In the genomic region with DNA sequence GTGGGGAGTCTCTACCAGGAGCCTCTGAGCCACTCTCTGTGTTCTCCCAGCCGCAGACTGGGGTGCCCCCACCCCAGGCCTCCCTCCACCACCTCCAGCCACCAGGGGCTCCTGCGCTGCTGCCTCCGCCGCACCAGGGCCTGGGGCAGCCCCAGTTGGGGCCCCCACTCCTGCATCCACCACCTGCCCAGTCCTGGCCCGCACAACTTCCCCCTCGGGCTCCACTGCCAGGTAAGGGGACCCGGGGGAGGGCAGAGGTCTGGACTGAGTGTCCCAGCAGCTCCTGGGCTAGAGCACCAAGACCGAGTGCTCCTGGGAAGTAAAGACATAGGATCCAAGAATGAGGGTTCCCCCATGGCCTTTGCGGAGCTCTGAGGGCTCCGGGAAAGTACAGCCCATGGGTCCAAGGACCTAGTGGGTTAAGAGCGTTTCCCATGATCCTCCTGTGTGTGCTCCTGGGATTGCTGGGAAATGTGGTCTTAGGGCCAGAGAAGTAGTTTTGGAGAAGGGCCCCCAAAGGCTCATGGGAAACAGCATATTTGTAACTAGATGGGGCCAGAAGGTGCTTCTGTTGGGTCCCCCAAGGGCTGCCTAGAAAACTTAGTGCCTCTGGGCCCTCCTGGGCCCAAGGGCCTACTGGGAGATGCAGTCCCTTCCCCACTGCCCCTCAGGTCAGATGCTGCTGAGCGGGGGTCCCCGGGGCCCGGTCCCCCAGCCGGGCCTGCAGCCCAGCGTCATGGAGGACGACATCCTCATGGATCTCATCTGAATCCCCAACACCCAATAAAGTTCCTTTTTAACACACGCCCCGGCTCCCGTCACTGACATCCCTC, we compare ENCODE assay signal across 19 cellular contexts. TPM values are rescaled to one million over a fixed set of nuclear protein-coding genes. Genes with fewer than 3 reads are reported as not detected.
DNase-seq lines count a peak whose midpoint lies in the region; ATAC-seq and TF ChIP-seq lines count a peak whose summit lies in the region.
"Had no signal": no experiment of that assay in that cellular context is flagged by ENCODE, and none has a peak within 500 bp of the region (broad histone marks: within the 10 kb centered on the region; RNA-seq: fewer than 3 reads in every experiment).

No MANE protein-coding gene starts in this region.

- H3K27me3 Mint-ChIP-seq in T-helper 17 cell: no peaks in the 10 kb centered on the region
- H3K27me3 Mint-ChIP-seq in activated T-helper 1 cell treated with anti-CD3 and anti-CD28 coated beads, Interleukin-12 subunit alpha, Interleukin-12 subunit beta, Interleukin-2, Interleukin-4 antibody, amounts not matched to agents 30 ng/mL and 10 ng/mL and 1 ng/mL, durations not matched to agents 14 hours and 24 hours and 36 hours (ENCODE audit: insufficient read depth): no peaks in the 10 kb centered on the region
- H3K27me3 Mint-ChIP-seq: CD4-positive, alpha-beta T cell had no signal

- H3K4me1 ChIP-seq in psoas muscle: peaks cover 38% of the 10 kb centered on the region
- H3K4me1 ChIP-seq: A549, HAP-1 had no signal

- peaks cover 14% of the 10 kb centered on the region for H3K36me3 Mint-ChIP-seq in T-helper 17 cell (ENCODE audit: low read depth)
- H3K36me3 Mint-ChIP-seq in activated T-helper 1 cell treated with anti-CD3 and anti-CD28 coated beads, Interleukin-12 subunit alpha, Interleukin-12 subunit beta, Interleukin-2, Interleukin-4 antibody, amounts not matched to agents 30 ng/mL and 10 ng/mL and 1 ng/mL, durations not matched to agents 14 hours and 24 hours and 36 hours (ENCODE audit: low read depth): peaks cover 38% of the 10 kb centered on the region

- no peaks in the 10 kb centered on the region for H3K9me3 Mint-ChIP-seq in activated T-helper 1 cell treated with anti-CD3 and anti-CD28 coated beads, Interleukin-12 subunit alpha, Interleukin-12 subunit beta, Interleukin-2, Interleukin-4 antibody, amounts not matched to agents 30 ng/mL and 10 ng/mL and 1 ng/mL, durations not matched to agents 14 hours and 24 hours and 36 hours
- H3K9me3 Mint-ChIP-seq: CD4-positive, alpha-beta T cell had no signal

- WGBS in psoas muscle, 3 donors: 88 to 95% (median 91%) methylated on average over 20 of the region's 20 CpGs

- H3K27ac Mint-ChIP-seq in T-helper 17 cell: peak overlapping the region; percentile 85
- H3K27ac Mint-ChIP-seq in activated T-helper 1 cell treated with anti-CD3 and anti-CD28 coated beads, Interleukin-12 subunit alpha, Interleukin-12 subunit beta, Interleukin-2, Interleukin-4 antibody, amounts not matched to agents 30 ng/mL and 10 ng/mL and 1 ng/mL, durations not matched to agents 14 hours and 24 hours and 36 hours: no peak overlapping the region
- H3K27ac Mint-ChIP-seq: CD4-positive, alpha-beta T cell had no signal

- intact Hi-C loops in psoas muscle (cut with DNase I): no loop called here
- intact Hi-C loops in activated T-helper 1 cell treated with anti-CD3 and anti-CD28 coated beads, Interleukin-12 subunit alpha, Interleukin-12 subunit beta, Interleukin-2, Interleukin-4 antibody, amounts not matched to agents 30 ng/mL and 10 ng/mL and 1 ng/mL, durations not matched to agents 14 hours and 24 hours and 36 hours (cut with micrococcal nuclease): no loop called here

- H3K4me1 Mint-ChIP-seq in T-helper 17 cell: peaks cover 10% of the 10 kb centered on the region
- H3K4me1 Mint-ChIP-seq in activated T-helper 1 cell treated with anti-CD3 and anti-CD28 coated beads, Interleukin-12 subunit alpha, Interleukin-12 subunit beta, Interleukin-2, Interleukin-4 antibody, amounts not matched to agents 30 ng/mL and 10 ng/mL and 1 ng/mL, durations not matched to agents 14 hours and 24 hours and 36 hours (ENCODE audit: low read depth): no peaks in the 10 kb centered on the region

- H3K27me3 ChIP-seq in H7 (ENCODE audit: control insufficient read depth, insufficient read depth, low read length) (no peaks in the 10 kb centered on the region), psoas muscle (ENCODE audit: insufficient read depth in 3 of 3, low read length in 2 of 3) (no peaks in the 10 kb centered on the region)

- H3K36me3 ChIP-seq in H7 (replicated peaks; ENCODE audit: control insufficient read depth, insufficient read depth, low read length) (peaks cover 25% of the 10 kb centered on the region), psoas muscle (ENCODE audit: insufficient read depth in 1 of 2, low read depth in 1 of 2) (peaks cover 3 to 86% of the 10 kb centered on the region in 2 donors)

- no peak for TF ChIP-seq CTCF in psoas muscle (IDR thresholded peaks at IDR 0.05)

- no peaks in the 10 kb centered on the region for H3K9me3 ChIP-seq in T-helper 17 cell (ENCODE audit: control insufficient read depth, low read length, poor library complexity, severe bottlenecking)
- no peaks in the 10 kb centered on the region for H3K9me3 ChIP-seq in psoas muscle
- H3K9me3 ChIP-seq: A549, HAP-1 had no signal

- H3K4me3 ChIP-seq in H7 (ENCODE audit: insufficient read depth, low read depth, low read length): no peak overlapping the region
- H3K4me3 ChIP-seq in psoas muscle: no peak overlapping the region
- H3K4me3 ChIP-seq: A549, HAP-1 had no signal

- H3K27ac ChIP-seq in psoas muscle (peak overlapping the region; percentile 89), caudate nucleus (ENCODE audit: low read depth, low read length) (no peak overlapping the region)
- H3K27ac ChIP-seq: A549 had no signal

- no peak overlapping the region for H3K4me3 Mint-ChIP-seq in T-helper 17 cell
- H3K4me3 Mint-ChIP-seq in activated T-helper 1 cell treated with anti-CD3 and anti-CD28 coated beads, Interleukin-12 subunit alpha, Interleukin-12 subunit beta, Interleukin-2, Interleukin-4 antibody, amounts not matched to agents 30 ng/mL and 10 ng/mL and 1 ng/mL, durations not matched to agents 14 hours and 24 hours and 36 hours: no peak overlapping the region
- H3K4me3 Mint-ChIP-seq: CD4-positive, alpha-beta T cell had no signal

- ATAC-seq in T-helper 17 cell (no peak), psoas muscle (no peak), HG03442 (IDR thresholded peaks at IDR 0.05; ENCODE audit: unreplicated experiment) (no peak)
- ATAC-seq: A549 had no signal

- DNase-seq in H7 (peak; percentile 57), T-helper 17 cell (no peak), psoas muscle (no peak), caudate nucleus (lab: John Stamatoyannopoulos, UW) (no peak)
- no peak for DNase-seq in activated T-helper 1 cell treated with anti-CD3 and anti-CD28 coated beads, Interleukin-12 subunit alpha, Interleukin-12 subunit beta, Interleukin-2, Interleukin-4 antibody, amounts not matched to agents 30 ng/mL and 10 ng/mL and 1 ng/mL, durations not matched to agents 14 hours and 24 hours and 36 hours (ENCODE audit: low spot score)
- DNase-seq: CD4-positive, alpha-beta T cell; DMS153; GF-D8; KBM-7; NCI-H1105 treated with DMSO at 0.1 percent for 48 hours; NCI-H1694 treated with DMSO at 0.1 percent for 48 hours; NCI-H2227 treated with DMSO at 0.1 percent for 48 hours; NCI-H524; NCI-H82; OCI-M1; SIG-M5 had no signal

RNA-seq across cellular contexts. Expression of a gene that starts 14.6 kb away (rescaled TPM):
- total RNA-seq in H7 (2014; rRNA removed; shearing (Covaris generic)): 205 and 219 TPM in 2 replicates
- 100 to 1,000 TPM; 125 to 162 TPM for total RNA-seq in T-helper 17 cell
- 100 to 1,000 TPM in 3 of 4 donors, 10 to 100 TPM in 1; 93.2 to 189 (median 151) TPM for total RNA-seq in psoas muscle
- polyA plus RNA-seq in psoas muscle: 100 to 1,000 TPM in 2 of 3 donors, 10 to 100 TPM in 1; 72.1 to 122 (median 106) TPM
- total RNA-seq in activated T-helper 1 cell treated with anti-CD3 and anti-CD28 coated beads, Interleukin-12 subunit alpha, Interleukin-12 subunit beta, Interleukin-2, Interleukin-4 antibody, amounts not matched to agents 30 ng/mL and 10 ng/mL and 1 ng/mL, durations not matched to agents 14 hours and 24 hours and 36 hours: 107 and 113 TPM in 2 replicates

RNA-seq across cellular contexts. Expression of a gene that starts 18.3 kb away (rescaled TPM):
- total RNA-seq in H7 (2014; rRNA removed; shearing (Covaris generic)): 49.3 and 53.5 TPM in 2 replicates
- total RNA-seq in T-helper 17 cell (100 to 1,000 TPM in 1 of 2 donors, 10 to 100 TPM in 1; 94.8 to 108 TPM), psoas muscle (10 to 100 TPM; 43.0 to 97.8 (median 69.7) TPM)
- 100 to 1,000 TPM in 1 of 3 donors, 10 to 100 TPM in 2; 24.5 to 125 (median 92.5) TPM for polyA plus RNA-seq in psoas muscle
- total RNA-seq in activated T-helper 1 cell treated with anti-CD3 and anti-CD28 coated beads, Interleukin-12 subunit alpha, Interleukin-12 subunit beta, Interleukin-2, Interleukin-4 antibody, amounts not matched to agents 30 ng/mL and 10 ng/mL and 1 ng/mL, durations not matched to agents 14 hours and 24 hours and 36 hours: 54.2 and 54.5 TPM in 2 replicates

RNA-seq across cellular contexts. Expression of a gene that starts 23.3 kb away (rescaled TPM):
- total RNA-seq in H7 (2014; rRNA removed; shearing (Covaris generic)): 48.5 and 49.5 TPM in 2 replicates
- total RNA-seq in T-helper 17 cell (10 to 100 TPM; 29.4 to 30.7 TPM), psoas muscle (10 to 100 TPM; 20.9 to 33.7 (median 25.2) TPM)
- polyA plus RNA-seq in psoas muscle: 10 to 100 TPM; 15.9 to 38.8 (median 28.6) TPM
- 14.0 and 18.8 TPM in 2 replicates for total RNA-seq in activated T-helper 1 cell treated with anti-CD3 and anti-CD28 coated beads, Interleukin-12 subunit alpha, Interleukin-12 subunit beta, Interleukin-2, Interleukin-4 antibody, amounts not matched to agents 30 ng/mL and 10 ng/mL and 1 ng/mL, durations not matched to agents 14 hours and 24 hours and 36 hours

RNA-seq across cellular contexts. Expression of a gene that starts 31.0 kb away (rescaled TPM):
- 76.2 and 94.7 TPM in 2 replicates for total RNA-seq in H7 (2014; rRNA removed; shearing (Covaris generic))
- total RNA-seq in T-helper 17 cell (100 to 1,000 TPM; 170 to 196 TPM), psoas muscle (10 to 100 TPM; 20.6 to 28.2 (median 23.9) TPM)
- 10 to 100 TPM; 16.7 to 31.9 (median 18.2) TPM for polyA plus RNA-seq in psoas muscle
- total RNA-seq in activated T-helper 1 cell treated with anti-CD3 and anti-CD28 coated beads, Interleukin-12 subunit alpha, Interleukin-12 subunit beta, Interleukin-2, Interleukin-4 antibody, amounts not matched to agents 30 ng/mL and 10 ng/mL and 1 ng/mL, durations not matched to agents 14 hours and 24 hours and 36 hours: 138 and 141 TPM in 2 replicates

RNA-seq across cellular contexts. Expression of a gene that starts 40.8 kb away (rescaled TPM):
- 7.2 and 12.9 TPM in 2 replicates for total RNA-seq in H7 (2014; rRNA removed; shearing (Covaris generic))
- total RNA-seq in T-helper 17 cell (10 to 100 TPM; 19.2 to 33.8 TPM), psoas muscle (10 to 100 TPM; 56.0 to 82.8 (median 57.2) TPM)
- polyA plus RNA-seq in psoas muscle: 100 to 1,000 TPM in 1 of 3 donors, 10 to 100 TPM in 2; 48.0 to 103 (median 76.0) TPM
- 32.1 and 32.2 TPM in 2 replicates for total RNA-seq in activated T-helper 1 cell treated with anti-CD3 and anti-CD28 coated beads, Interleukin-12 subunit alpha, Interleukin-12 subunit beta, Interleukin-2, Interleukin-4 antibody, amounts not matched to agents 30 ng/mL and 10 ng/mL and 1 ng/mL, durations not matched to agents 14 hours and 24 hours and 36 hours
